Comparison of ENCODE assay signal across 1 cellular context in genomic region chr5:188488-189481, GRCh38.
TF ChIP-seq lines count a peak whose summit lies in the region.

No MANE protein-coding gene starts in this region.

TF ChIP-seq in HepG2, 621 proteins besides CTCF, POLR2A, EP300 and RAD21 (continued from another document and continues in another):
- TF ChIP-seq ZNF646 (CRISPR knock-in tag; IDR thresholded peaks at IDR 0.05), result no peak
- no peak for TF ChIP-seq CREB3 (CRISPR knock-in tag; IDR thresholded peaks at IDR 0.05)
- TF ChIP-seq ZNF354B (CRISPR knock-in tag; IDR thresholded peaks at IDR 0.05), result no peak
- no peak for TF ChIP-seq CBX2 (IDR thresholded peaks at IDR 0.05; ENCODE audit: low read depth, low read length)
- TF ChIP-seq CBX2 (CRISPR knock-in tag; IDR thresholded peaks at IDR 0.05; ENCODE audit: low read depth), result no peak
- TF ChIP-seq ZNF775 (CRISPR knock-in tag; IDR thresholded peaks at IDR 0.05; ENCODE audit: borderline replicate concordance), result no peak
- TF ChIP-seq TCF7L2 (IDR thresholded peaks at IDR 0.05; ENCODE audit: low read depth, low read length), result no peak
- no peak for TF ChIP-seq CREB1 (IDR thresholded peaks at IDR 0.05)
- no peak for TF ChIP-seq CREB1 (CRISPR knock-in tag; IDR thresholded peaks at IDR 0.05)
- no peak for TF ChIP-seq FOXA1 (IDR thresholded peaks at IDR 0.05)
- TF ChIP-seq FOXA1 (CRISPR knock-in tag; IDR thresholded peaks at IDR 0.05), result no peak; the same call in 1 of the 2 replicates
- no peak for TF ChIP-seq ARHGAP35 (CRISPR knock-in tag; IDR thresholded peaks at IDR 0.05; ENCODE audit: borderline replicate concordance)
- no peak for TF ChIP-seq ZSCAN12 (CRISPR knock-in tag; IDR thresholded peaks at IDR 0.05)
- TF ChIP-seq RBAK (CRISPR knock-in tag; IDR thresholded peaks at IDR 0.05), result no peak
- TF ChIP-seq ARID4A (CRISPR knock-in tag; IDR thresholded peaks at IDR 0.05; ENCODE audit: borderline replicate concordance), result no peak; the same call in 1 of the 2 replicates
- peak; percentile 72 for TF ChIP-seq ZNF574 (CRISPR knock-in tag; IDR thresholded peaks at IDR 0.05)
- TF ChIP-seq GMEB2 (CRISPR knock-in tag; IDR thresholded peaks at IDR 0.05; ENCODE audit: low read depth), result no peak
- TF ChIP-seq ZFX (CRISPR knock-in tag; IDR thresholded peaks at IDR 0.05; ENCODE audit: low read depth), result peak; percentile 80
- TF ChIP-seq CBX1 (IDR thresholded peaks at IDR 0.05; ENCODE audit: low read depth), result no peak
- no peak for TF ChIP-seq ZNF335 (CRISPR knock-in tag; IDR thresholded peaks at IDR 0.05)
- no peak for TF ChIP-seq MXD1 (CRISPR knock-in tag; IDR thresholded peaks at IDR 0.05)
- TF ChIP-seq SALL1 (CRISPR knock-in tag; IDR thresholded peaks at IDR 0.05), result peak; percentile 66
- no peak for TF ChIP-seq TGIF2 (CRISPR knock-in tag; IDR thresholded peaks at IDR 0.05)
- no peak for TF ChIP-seq ZMAT3 (CRISPR knock-in tag; conservative IDR thresholded peaks at IDR 0.05)
- no peak for TF ChIP-seq HNRNPH1 (optimal IDR thresholded peaks at IDR 0.05; ENCODE audit: low read depth, low read length)
- no peak for TF ChIP-seq TP53 (CRISPR knock-in tag; conservative IDR thresholded peaks at IDR 0.05)
- TF ChIP-seq ZNF737 (CRISPR knock-in tag; IDR thresholded peaks at IDR 0.05; ENCODE audit: borderline replicate concordance), result no peak
- TF ChIP-seq ZEB1 (IDR thresholded peaks at IDR 0.05; ENCODE audit: insufficient replicate concordance, low read depth), result no peak
- no peak for TF ChIP-seq SRF (IDR thresholded peaks at IDR 0.05; ENCODE audit: low read depth, low read length)
- TF ChIP-seq SNAPC5 (CRISPR knock-in tag; IDR thresholded peaks at IDR 0.05; ENCODE audit: borderline replicate concordance), result no peak
- no peak for TF ChIP-seq ZNF788 (CRISPR knock-in tag; IDR thresholded peaks at IDR 0.05; ENCODE audit: borderline replicate concordance)
- TF ChIP-seq ZNF275 (CRISPR knock-in tag; IDR thresholded peaks at IDR 0.05; ENCODE audit: borderline replicate concordance), result no peak
- no peak for TF ChIP-seq ZNF256 (CRISPR knock-in tag; conservative IDR thresholded peaks at IDR 0.05)
- TF ChIP-seq ZNF629 (CRISPR knock-in tag; conservative IDR thresholded peaks at IDR 0.05), result no peak
- TF ChIP-seq SRSF4 (IDR thresholded peaks at IDR 0.05; ENCODE audit: low read depth, low read length, poor library complexity, severe bottlenecking), result no peak
- no peak for TF ChIP-seq ZNF367 (CRISPR knock-in tag; IDR thresholded peaks at IDR 0.05; ENCODE audit: borderline replicate concordance)
- no peak for TF ChIP-seq PAXIP1 (CRISPR knock-in tag; conservative IDR thresholded peaks at IDR 0.05)
